Comparison of ENCODE assay signal across 21 cellular contexts in genomic region chr6:23213193-23213592, GRCh38.
A peak's percentile ranks its signal among the peaks of the same experiment; 100 is the strongest.
DNase-seq lines count a peak whose midpoint lies in the region; ATAC-seq and TF ChIP-seq lines count a peak whose summit lies in the region.
"Had no signal": no experiment of that assay in that cellular context is flagged by ENCODE, and none has a peak within 500 bp of the region (broad histone marks: within the 10 kb centered on the region; RNA-seq: fewer than 3 reads in every experiment).

No MANE protein-coding gene starts in this region.

- H3K9me3 Mint-ChIP-seq in activated T-helper 1 cell treated with anti-CD3 and anti-CD28 coated beads, Interleukin-12 subunit alpha, Interleukin-12 subunit beta, Interleukin-2, Interleukin-4 antibody, amounts not matched to agents 30 ng/mL and 10 ng/mL and 1 ng/mL, durations not matched to agents 14 hours and 24 hours and 36 hours, result peaks cover 16% of the 10 kb centered on the region

- no peak overlapping the region for H3K27ac Mint-ChIP-seq in activated T-helper 1 cell treated with anti-CD3 and anti-CD28 coated beads, Interleukin-12 subunit alpha, Interleukin-12 subunit beta, Interleukin-2, Interleukin-4 antibody, amounts not matched to agents 30 ng/mL and 10 ng/mL and 1 ng/mL, durations not matched to agents 14 hours and 24 hours and 36 hours
- H3K27ac Mint-ChIP-seq: activated CD4-positive, alpha-beta memory T cell treated with anti-CD3 and anti-CD28 coated beads for 36 hours; B cell; IgD-negative memory B cell; stimulated activated naive CD8-positive, alpha-beta T cell treated with anti-CD3 and anti-CD28 coated beads, Interleukin-15, Interleukin-2, amounts not matched to agents 100 ng/mL and 50 ng/mL, for 24 hours had no signal

- H3K9me3 ChIP-seq in esophagus muscularis mucosa, result no peaks in the 10 kb centered on the region

- TF ChIP-seq EP300 in esophagus muscularis mucosa (IDR thresholded peaks at IDR 0.05), result no peak

- H3K4me1 ChIP-seq in esophagus muscularis mucosa, result no peaks in the 10 kb centered on the region
- H3K4me1 ChIP-seq: tibial nerve had no signal

- H3K27me3 Mint-ChIP-seq in activated T-helper 1 cell treated with anti-CD3 and anti-CD28 coated beads, Interleukin-12 subunit alpha, Interleukin-12 subunit beta, Interleukin-2, Interleukin-4 antibody, amounts not matched to agents 30 ng/mL and 10 ng/mL and 1 ng/mL, durations not matched to agents 14 hours and 24 hours and 36 hours (ENCODE audit: insufficient read depth), result no peaks in the 10 kb centered on the region
- H3K27me3 Mint-ChIP-seq: activated CD4-positive, alpha-beta memory T cell treated with anti-CD3 and anti-CD28 coated beads for 36 hours; B cell; IgD-negative memory B cell; stimulated activated naive CD8-positive, alpha-beta T cell treated with anti-CD3 and anti-CD28 coated beads, Interleukin-15, Interleukin-2, amounts not matched to agents 100 ng/mL and 50 ng/mL, for 24 hours had no signal

- H3K36me3 ChIP-seq in esophagus muscularis mucosa, result no peaks in the 10 kb centered on the region
- H3K36me3 ChIP-seq: tibial nerve had no signal

- peak; percentile 74 for DNase-seq in Caki2 (ENCODE audit: low read depth)
- DNase-seq in M059J (ENCODE audit: low read depth), result peak; percentile 46
- DNase-seq in epithelial cell of esophagus (ENCODE audit: low read depth), result peak; percentile 54
- DNase-seq in myocyte (ENCODE audit: low read depth), result peak; percentile 51
- no peak for DNase-seq in activated T-helper 1 cell treated with anti-CD3 and anti-CD28 coated beads, Interleukin-12 subunit alpha, Interleukin-12 subunit beta, Interleukin-2, Interleukin-4 antibody, amounts not matched to agents 30 ng/mL and 10 ng/mL and 1 ng/mL, durations not matched to agents 14 hours and 24 hours and 36 hours (ENCODE audit: low spot score)
- DNase-seq in esophagus muscularis mucosa (ENCODE audit: extremely low spot score), result no peak
- no peak for DNase-seq in Kasumi-1 (lab: John Stamatoyannopoulos, UW)
- DNase-seq: activated CD4-positive, alpha-beta memory T cell treated with anti-CD3 and anti-CD28 coated beads for 36 hours; activated gamma-delta T cell treated with Interleukin-2 at 50 U/mL for 16 hours; caudate nucleus; dorsolateral prefrontal cortex; H7; MM.1S; NCI-H187 had no signal

- ATAC-seq in HG02571 (IDR thresholded peaks at IDR 0.05; ENCODE audit: unreplicated experiment), result no peak
- ATAC-seq: Right ventricle myocardium inferior had no signal

- no peaks in the 10 kb centered on the region for H3K4me1 Mint-ChIP-seq in activated T-helper 1 cell treated with anti-CD3 and anti-CD28 coated beads, Interleukin-12 subunit alpha, Interleukin-12 subunit beta, Interleukin-2, Interleukin-4 antibody, amounts not matched to agents 30 ng/mL and 10 ng/mL and 1 ng/mL, durations not matched to agents 14 hours and 24 hours and 36 hours (ENCODE audit: low read depth)
- H3K4me1 Mint-ChIP-seq: B cell, IgD-negative memory B cell had no signal

- no peaks in the 10 kb centered on the region for H3K27me3 ChIP-seq in esophagus muscularis mucosa
- H3K27me3 ChIP-seq: dorsolateral prefrontal cortex, tibial nerve had no signal

- H3K4me3 ChIP-seq in epithelial cell of esophagus (ENCODE audit: low read length) (no peak overlapping the region), esophagus muscularis mucosa (no peak overlapping the region)
- H3K4me3 ChIP-seq: dorsolateral prefrontal cortex, lung, tibial nerve had no signal

- H3K27ac ChIP-seq in esophagus muscularis mucosa (replicated peaks in 1 of 4), result no peak overlapping the region
- H3K27ac ChIP-seq: dorsolateral prefrontal cortex, tibial nerve had no signal

- intact Hi-C loops in activated T-helper 1 cell treated with anti-CD3 and anti-CD28 coated beads, Interleukin-12 subunit alpha, Interleukin-12 subunit beta, Interleukin-2, Interleukin-4 antibody, amounts not matched to agents 30 ng/mL and 10 ng/mL and 1 ng/mL, durations not matched to agents 14 hours and 24 hours and 36 hours (cut with micrococcal nuclease), result no loop called here
- intact Hi-C loops in esophagus muscularis mucosa (cut with DNase I), result no loop called here

- in situ Hi-C loops in Caki2 (cut with HindIII; ENCODE audit: low pct_unique_long_range_greater_than_20kb, low sequenced_read_pairs), result no loop called here

- no peak overlapping the region for H3K4me3 Mint-ChIP-seq in activated T-helper 1 cell treated with anti-CD3 and anti-CD28 coated beads, Interleukin-12 subunit alpha, Interleukin-12 subunit beta, Interleukin-2, Interleukin-4 antibody, amounts not matched to agents 30 ng/mL and 10 ng/mL and 1 ng/mL, durations not matched to agents 14 hours and 24 hours and 36 hours
- H3K4me3 Mint-ChIP-seq: activated CD4-positive, alpha-beta memory T cell treated with anti-CD3 and anti-CD28 coated beads for 36 hours; B cell; IgD-negative memory B cell; stimulated activated naive CD8-positive, alpha-beta T cell treated with anti-CD3 and anti-CD28 coated beads, Interleukin-15, Interleukin-2, amounts not matched to agents 100 ng/mL and 50 ng/mL, for 24 hours had no signal

- whole genome bisulfite sequencing in esophagus muscularis mucosa, result 90% methylated on average over 1 of the region's 1 CpG

- no peak for TF ChIP-seq POLR2A in esophagus muscularis mucosa (IDR thresholded peaks at IDR 0.05; ENCODE audit: low read depth)

- no peaks in the 10 kb centered on the region for H3K36me3 Mint-ChIP-seq in activated T-helper 1 cell treated with anti-CD3 and anti-CD28 coated beads, Interleukin-12 subunit alpha, Interleukin-12 subunit beta, Interleukin-2, Interleukin-4 antibody, amounts not matched to agents 30 ng/mL and 10 ng/mL and 1 ng/mL, durations not matched to agents 14 hours and 24 hours and 36 hours (ENCODE audit: low read depth)
- H3K36me3 Mint-ChIP-seq: activated CD4-positive, alpha-beta memory T cell treated with anti-CD3 and anti-CD28 coated beads for 36 hours; IgD-negative memory B cell had no signal

- TF ChIP-seq CTCF in epithelial cell of esophagus (IDR thresholded peaks at IDR 0.05; ENCODE audit: insufficient read depth, low read depth, low read length, missing control alignments), result no peak
- no peak for TF ChIP-seq CTCF in esophagus muscularis mucosa (IDR thresholded peaks at IDR 0.05)

Comparison
In these comparisons a context has a peak if more than half of its experiments do, and no peak if none do; other contexts are left out.
1. DNase-seq: peak in Caki2 (single experiment), M059J (single experiment), epithelial cell of esophagus (single experiment) and myocyte (single experiment); none in activated T-helper 1 cell treated with anti-CD3 and anti-CD28 coated beads, Interleukin-12 subunit alpha, Interleukin-12 subunit beta, Interleukin-2, Interleukin-4 antibody, amounts not matched to agents 30 ng/mL and 10 ng/mL and 1 ng/mL, durations not matched to agents 14 hours and 24 hours and 36 hours (single experiment), esophagus muscularis mucosa (single experiment) and Kasumi-1 (0 of 2).